Comparison of ENCODE assay signal across 16 cellular contexts in genomic region chr10:127920319-127921074, GRCh38. TPM values are rescaled to one million over a fixed set of nuclear protein-coding genes. Genes with fewer than 3 reads are reported as not detected.
DNase-seq lines count a peak whose midpoint lies in the region; ATAC-seq and TF ChIP-seq lines count a peak whose summit lies in the region.
"Had no signal": no experiment of that assay in that cellular context is flagged by ENCODE, and none has a peak within 500 bp of the region (broad histone marks: within the 10 kb centered on the region; RNA-seq: fewer than 3 reads in every experiment).

No MANE protein-coding gene starts in this region.

- no peaks in the 10 kb centered on the region for H3K9me3 ChIP-seq in SK-N-SH
- H3K9me3 ChIP-seq in lower lobe of right lung: no peaks in the 10 kb centered on the region
- H3K9me3 ChIP-seq in subcutaneous abdominal adipose tissue (ENCODE audit: control insufficient read depth in 5 of 5, low read length in 5 of 5): no peaks in the 10 kb centered on the region
- H3K9me3 ChIP-seq: right lobe of liver had no signal

- H3K9me2 ChIP-seq in SK-N-SH: no peaks in the 10 kb centered on the region

- intact Hi-C loops in lower lobe of right lung (cut with DNase I): no loop called here

- H3K4me1 ChIP-seq in SK-N-SH (ENCODE audit: control insufficient read depth in 1 of 2, insufficient read depth in 2 of 2, low read depth in 1 of 2, low read length in 1 of 2) (peaks cover 22 to 38% of the 10 kb centered on the region in 2 experiments; a peak in 2 of 4 replicates), lower lobe of right lung (peaks cover 67% of the 10 kb centered on the region), subcutaneous abdominal adipose tissue (ENCODE audit: control insufficient read depth in 5 of 5, insufficient read depth in 5 of 5, low read length in 5 of 5) (peaks cover 0 to 46% (median 41%) of the 10 kb centered on the region in 5 donors)
- H3K4me1 ChIP-seq: right lobe of liver had no signal

- H3K9ac ChIP-seq in SK-N-SH: no peak overlapping the region
- no peak overlapping the region for H3K9ac ChIP-seq in subcutaneous abdominal adipose tissue (ENCODE audit: low read length in 5 of 5)

- DNase-seq in SK-N-SH (no peak), lower lobe of right lung (no peak), foreskin fibroblast (no peak), GM20000 (ENCODE audit: low spot score) (no peak), NCI-H226 (no peak)
- DNase-seq: activated CD8-positive, alpha-beta memory T cell treated with anti-CD3 and anti-CD28 coated beads, Interleukin-2, amount 50 U/mL, for 4 hours; COR-L47; NCI-H1417; NCI-H774; right lobe of liver had no signal

- TF ChIP-seq RAD21 in SK-N-SH (IDR thresholded peaks at IDR 0.05; ENCODE audit: low read length): no peak

- no peak for TF ChIP-seq EP300 in SK-N-SH (IDR thresholded peaks at IDR 0.05; ENCODE audit: borderline replicate concordance in 1 of 2, low read depth in 1 of 2, low read length in 1 of 2)

- POLR2A ChIA-PET in SK-N-SH (lab: Yijun Ruan, JAX): interaction anchor here (1.8 kb wide), 1 partner anchor 12 kb away, joined by 3 read pairs; no protein-coding TSS in a partner anchor

- H3F3A ChIP-seq in SK-N-SH (replicated peaks; ENCODE audit: insufficient read depth): peaks cover 15% of the 10 kb centered on the region

- WGBS in SK-N-SH (ENCODE audit: low lambda C conversion rate): 83% methylated on average over 8 of the region's 11 CpGs
- 64 to 74% (median 74%) methylated on average over 11 of the region's 11 CpGs for WGBS in adipose tissue, 3 donors

- CTCF ChIA-PET in SK-N-SH (lab: Yijun Ruan, JAX): interaction anchor here (1.4 to 11.2 kb wide), 4 partner anchors 13 to 91 kb away, joined by 3 to 73 read pairs (median 30); partner anchors contain the start of gene PTPRE

- ATAC-seq in SK-N-SH treated with all-trans-retinoic acid at 6 μM for 48 hours: no peak
- no peak for ATAC-seq in lower lobe of right lung
- ATAC-seq: HepG2 had no signal

- H3K79me2 ChIP-seq in SK-N-SH (ENCODE audit: insufficient read depth): no peaks in the 10 kb centered on the region; the same call in 1 of the 2 replicates

- no peaks in the 10 kb centered on the region for H4K20me1 ChIP-seq in SK-N-SH (ENCODE audit: insufficient read depth)

- H3K4me3 ChIP-seq in SK-N-SH (ENCODE audit: low read depth in 2 of 2, low read length in 1 of 2) (no peak overlapping the region), lower lobe of right lung (no peak overlapping the region), subcutaneous abdominal adipose tissue (ENCODE audit: low read depth in 1 of 5, low read length in 5 of 5) (no peak overlapping the region), foreskin fibroblast (ENCODE audit: low read depth in 1 of 2, low read length in 2 of 2) (no peak overlapping the region)
- H3K4me3 ChIP-seq: right lobe of liver, SK-N-MC had no signal

- H3K36me3 ChIP-seq in SK-N-SH (replicated peaks in 1 of 2; ENCODE audit: control insufficient read depth in 1 of 2, insufficient read depth in 2 of 2, low read length in 1 of 2) (no peaks in the 10 kb centered on the region), lower lobe of right lung (no peaks in the 10 kb centered on the region), subcutaneous abdominal adipose tissue (ENCODE audit: control insufficient read depth in 5 of 5, insufficient read depth in 5 of 5, low read length in 5 of 5) (no peaks in the 10 kb centered on the region)
- H3K36me3 ChIP-seq: right lobe of liver had no signal

- H3K27me3 ChIP-seq in SK-N-SH (ENCODE audit: insufficient read depth) (no peaks in the 10 kb centered on the region), lower lobe of right lung (ENCODE audit: low read depth) (no peaks in the 10 kb centered on the region), subcutaneous abdominal adipose tissue (ENCODE audit: control insufficient read depth in 5 of 5, insufficient read depth in 4 of 5, low read length in 5 of 5) (peaks cover 0 to 2% (median 0%) of the 10 kb centered on the region in 5 donors)
- H3K27me3 ChIP-seq: right lobe of liver had no signal

- H3K4me2 ChIP-seq in SK-N-SH: no peak overlapping the region; the same call in 1 of the 2 replicates

- no peak overlapping the region for H2AFZ ChIP-seq in SK-N-SH (ENCODE audit: low read depth)

- TF ChIP-seq CTCF in SK-N-SH (IDR thresholded peaks at IDR 0.05): no peak
- TF ChIP-seq CTCF in lower lobe of right lung (IDR thresholded peaks at IDR 0.05): no peak
- TF ChIP-seq CTCF in foreskin fibroblast (IDR thresholded peaks at IDR 0.05; ENCODE audit: low read depth, low read length): no peak
- TF ChIP-seq CTCF in GM20000 (IDR thresholded peaks at IDR 0.05; ENCODE audit: extremely low read depth, missing control alignments): no peak

- peak overlapping the region; percentile 40 to 58; a peak in 2 of 4 replicates for H3K27ac ChIP-seq in SK-N-SH (ENCODE audit: low read depth in 2 of 2, low read length in 1 of 2)
- H3K27ac ChIP-seq in adipose tissue (ENCODE audit: low read depth, low read length): peak overlapping the region; percentile 19
- peak overlapping the region; percentile 63 for H3K27ac ChIP-seq in lower lobe of right lung
- peak overlapping the region; percentile 26 for H3K27ac ChIP-seq in subcutaneous abdominal adipose tissue (ENCODE audit: low read depth, low read length)
- H3K27ac ChIP-seq: right lobe of liver, SK-N-MC had no signal

TF ChIP-seq in SK-N-SH, 30 proteins besides CTCF, POLR2A, EP300 and RAD21:
- TF ChIP-seq TEAD4 (IDR thresholded peaks at IDR 0.05; ENCODE audit: borderline replicate concordance, insufficient read depth): no peak
- no peak for TF ChIP-seq RFX5 (IDR thresholded peaks at IDR 0.05; ENCODE audit: low read length)
- TF ChIP-seq NFIC (IDR thresholded peaks at IDR 0.05; ENCODE audit: borderline replicate concordance): no peak
- no peak for TF ChIP-seq GATA2 (CRISPR knock-in tag; IDR thresholded peaks at IDR 0.05)
- TF ChIP-seq, protein P1, sequence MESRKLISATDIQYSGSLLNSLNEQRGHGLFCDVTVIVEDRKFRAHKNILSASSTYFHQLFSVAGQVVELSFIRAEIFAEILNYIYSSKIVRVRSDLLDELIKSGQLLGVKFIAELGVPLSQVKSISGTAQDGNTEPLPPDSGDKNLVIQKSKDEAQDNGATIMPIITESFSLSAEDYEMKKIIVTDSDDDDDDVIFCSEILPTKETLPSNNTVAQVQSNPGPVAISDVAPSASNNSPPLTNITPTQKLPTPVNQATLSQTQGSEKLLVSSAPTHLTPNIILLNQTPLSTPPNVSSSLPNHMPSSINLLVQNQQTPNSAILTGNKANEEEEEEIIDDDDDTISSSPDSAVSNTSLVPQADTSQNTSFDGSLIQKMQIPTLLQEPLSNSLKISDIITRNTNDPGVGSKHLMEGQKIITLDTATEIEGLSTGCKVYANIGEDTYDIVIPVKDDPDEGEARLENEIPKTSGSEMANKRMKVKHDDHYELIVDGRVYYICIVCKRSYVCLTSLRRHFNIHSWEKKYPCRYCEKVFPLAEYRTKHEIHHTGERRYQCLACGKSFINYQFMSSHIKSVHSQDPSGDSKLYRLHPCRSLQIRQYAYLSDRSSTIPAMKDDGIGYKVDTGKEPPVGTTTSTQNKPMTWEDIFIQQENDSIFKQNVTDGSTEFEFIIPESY (IDR thresholded peaks at IDR 0.05; ENCODE audit: borderline replicate concordance, low read depth): no peak
- TF ChIP-seq TCF12 (IDR thresholded peaks at IDR 0.05): no peak
- no peak for TF ChIP-seq RXRA (IDR thresholded peaks at IDR 0.05; ENCODE audit: borderline replicate concordance, low read depth)
- no peak for TF ChIP-seq SIN3A (IDR thresholded peaks at IDR 0.05; ENCODE audit: borderline replicate concordance, low read depth, low read length)

TF ChIP-seq in SK-N-SH treated with all-trans-retinoic acid at 6 μM for 48 hours, 23 proteins besides CTCF, POLR2A, EP300 and RAD21 (continues in another document):
- TF ChIP-seq CSDC2 (CRISPR knock-in tag; IDR thresholded peaks at IDR 0.05) (no peak), ISL1 (CRISPR knock-in tag; IDR thresholded peaks at IDR 0.05) (no peak), SNAI2 (CRISPR knock-in tag; IDR thresholded peaks at IDR 0.05) (no peak), ZFP30 (CRISPR knock-in tag; IDR thresholded peaks at IDR 0.05) (no peak), TCF4 (CRISPR knock-in tag; IDR thresholded peaks at IDR 0.05; ENCODE audit: borderline replicate concordance) (no peak), ZNF565 (CRISPR knock-in tag; conservative IDR thresholded peaks at IDR 0.05; ENCODE audit: low read depth) (no peak)
- TF ChIP-seq, protein P2, sequence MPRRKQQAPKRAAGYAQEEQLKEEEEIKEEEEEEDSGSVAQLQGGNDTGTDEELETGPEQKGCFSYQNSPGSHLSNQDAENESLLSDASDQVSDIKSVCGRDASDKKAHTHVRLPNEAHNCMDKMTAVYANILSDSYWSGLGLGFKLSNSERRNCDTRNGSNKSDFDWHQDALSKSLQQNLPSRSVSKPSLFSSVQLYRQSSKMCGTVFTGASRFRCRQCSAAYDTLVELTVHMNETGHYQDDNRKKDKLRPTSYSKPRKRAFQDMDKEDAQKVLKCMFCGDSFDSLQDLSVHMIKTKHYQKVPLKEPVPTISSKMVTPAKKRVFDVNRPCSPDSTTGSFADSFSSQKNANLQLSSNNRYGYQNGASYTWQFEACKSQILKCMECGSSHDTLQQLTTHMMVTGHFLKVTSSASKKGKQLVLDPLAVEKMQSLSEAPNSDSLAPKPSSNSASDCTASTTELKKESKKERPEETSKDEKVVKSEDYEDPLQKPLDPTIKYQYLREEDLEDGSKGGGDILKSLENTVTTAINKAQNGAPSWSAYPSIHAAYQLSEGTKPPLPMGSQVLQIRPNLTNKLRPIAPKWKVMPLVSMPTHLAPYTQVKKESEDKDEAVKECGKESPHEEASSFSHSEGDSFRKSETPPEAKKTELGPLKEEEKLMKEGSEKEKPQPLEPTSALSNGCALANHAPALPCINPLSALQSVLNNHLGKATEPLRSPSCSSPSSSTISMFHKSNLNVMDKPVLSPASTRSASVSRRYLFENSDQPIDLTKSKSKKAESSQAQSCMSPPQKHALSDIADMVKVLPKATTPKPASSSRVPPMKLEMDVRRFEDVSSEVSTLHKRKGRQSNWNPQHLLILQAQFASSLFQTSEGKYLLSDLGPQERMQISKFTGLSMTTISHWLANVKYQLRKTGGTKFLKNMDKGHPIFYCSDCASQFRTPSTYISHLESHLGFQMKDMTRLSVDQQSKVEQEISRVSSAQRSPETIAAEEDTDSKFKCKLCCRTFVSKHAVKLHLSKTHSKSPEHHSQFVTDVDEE (CRISPR knock-in tag; IDR thresholded peaks at IDR 0.05): no peak

RNA-seq across cellular contexts. Expression of gene PTPRE, which starts 13.6 kb away (rescaled TPM):
- polyA plus RNA-seq in SK-N-SH (2012; rRNA removed) (6.2 and 11.8 TPM in 2 replicates), adipose tissue (10 to 100 TPM in 2 of 3 donors, 1 to 10 TPM in 1; 1.4 to 16.9 (median 10.8) TPM)
- polyA plus RNA-seq in SK-N-SH (2012; cell fraction: cytosol; rRNA removed): 8.9 and 9.4 TPM in 2 replicates
- polyA plus RNA-seq in SK-N-SH (2012; cell fraction: nucleus; rRNA removed): 19.9 and 21.3 TPM in 2 replicates
- 60.5 TPM for total RNA-seq in lower lobe of right lung

RNA-seq across cellular contexts. Expression of gene CLRN3, which starts 27.8 kb away (rescaled TPM):
- 0.08 and 0.25 TPM in 2 replicates for polyA plus RNA-seq in SK-N-SH (2012; rRNA removed)
- polyA plus RNA-seq in SK-N-SH (2012; cell fraction: cytosol; rRNA removed): 0.13 and 0.28 TPM in 2 replicates
- 0.08 and 0.21 TPM in 2 replicates for polyA plus RNA-seq in SK-N-SH (2012; cell fraction: nucleus; rRNA removed)
- polyA plus RNA-seq in adipose tissue: under 1 TPM in 2 of 3 donors, not detected in 1; 0.07 TPM
- not detected for total RNA-seq in lower lobe of right lung
- total RNA-seq: A172, HepG2 had no signal
- polyA plus RNA-seq: HepG2 had no signal
